Comparison of ENCODE assay signal across 8 cellular contexts in genomic region chr22:43953988-43954771, GRCh38. TPM values are rescaled to one million over a fixed set of nuclear protein-coding genes. Genes with fewer than 3 reads are reported as not detected.
DNase-seq lines count a peak whose midpoint lies in the region; ATAC-seq, FAIRE-seq and TF ChIP-seq lines count a peak whose summit lies in the region.

No MANE protein-coding gene starts in this region.

- H3K4me2 ChIP-seq in keratinocyte (ENCODE audit: control insufficient read depth, extremely low read depth, insufficient read depth, low read depth, low read length), result peak overlapping the region; percentile 85

- TF ChIP-seq CTCF in keratinocyte (optimal IDR thresholded peaks at IDR 0.05 in 1 of 3, IDR thresholded peaks at IDR 0.05 in 1 of 3, conservative IDR thresholded peaks at IDR 0.05 in 1 of 3; ENCODE audit: extremely low read depth in 1 of 3, insufficient read depth in 2 of 3, low read length in 3 of 3), result no peak
- no peak for TF ChIP-seq CTCF in type B pancreatic cell (conservative IDR thresholded peaks at IDR 0.05)
- TF ChIP-seq CTCF in mucosa of descending colon (IDR thresholded peaks at IDR 0.05), result no peak

- intact Hi-C loops in activated CD4-positive, alpha-beta memory T cell treated with anti-CD3 and anti-CD28 coated beads for 36 hours (cut with micrococcal nuclease), result no loop called here
- intact Hi-C loops in mucosa of descending colon (cut with DNase I, micrococcal nuclease), result no loop called here

- H3K9me3 Mint-ChIP-seq in activated naive CD4-positive, alpha-beta T cell treated with anti-CD3 and anti-CD28 coated beads, Interleukin-2, amount 50 U/mL, for 24 hours, result no peaks in the 10 kb centered on the region
- no peaks in the 10 kb centered on the region for H3K9me3 Mint-ChIP-seq in activated CD4-positive, alpha-beta memory T cell treated with anti-CD3 and anti-CD28 coated beads for 36 hours
- no peaks in the 10 kb centered on the region for H3K9me3 Mint-ChIP-seq in type B pancreatic cell

- H3K27me3 ChIP-seq in keratinocyte (ENCODE audit: control insufficient read depth, extremely low read depth, insufficient read depth, low read length), result no peaks in the 10 kb centered on the region

- dilution Hi-C loops in keratinocyte (cut with MboI; ENCODE audit: extremely low pct_ligation_motif_present, low sequenced_read_pairs), result no loop called here

- H3K4me3 Mint-ChIP-seq in activated naive CD4-positive, alpha-beta T cell treated with anti-CD3 and anti-CD28 coated beads, Interleukin-2, amount 50 U/mL, for 24 hours, result peak overlapping the region; percentile 94
- H3K4me3 Mint-ChIP-seq in activated CD4-positive, alpha-beta memory T cell treated with anti-CD3 and anti-CD28 coated beads for 36 hours, result peak overlapping the region; percentile 96
- peak overlapping the region; percentile 97 for H3K4me3 Mint-ChIP-seq in type B pancreatic cell

- peak overlapping the region; percentile 67 for H3K27ac ChIP-seq in keratinocyte (ENCODE audit: control insufficient read depth, insufficient read depth, low read length)

- H2AFZ ChIP-seq in keratinocyte (ENCODE audit: control insufficient read depth, low read length), result no peak overlapping the region

- H3K9ac ChIP-seq in keratinocyte (ENCODE audit: control insufficient read depth, extremely low read depth, insufficient read depth, low read length), result peak overlapping the region; percentile 82

- no peaks in the 10 kb centered on the region for H3K9me1 ChIP-seq in keratinocyte (ENCODE audit: control insufficient read depth, extremely low read depth, insufficient read depth, low read length)

- CTCF ChIA-PET in activated CD4-positive, alpha-beta memory T cell treated with anti-CD3 and anti-CD28 coated beads for 36 hours (lab: Charles Lee), result interaction anchor here (0.7 to 2.0 kb wide), 5 partner anchors 8 to 127 kb away, joined by 3 to 31 read pairs (median 3); no protein-coding TSS in a partner anchor

- no peaks in the 10 kb centered on the region for H3K9me3 ChIP-seq in keratinocyte (ENCODE audit: control insufficient read depth, low read depth, low read length)
- no peaks in the 10 kb centered on the region for H3K9me3 ChIP-seq in mucosa of descending colon

- no peak for FAIRE-seq in keratinocyte (lab: Jason Lieb, UNC)

- peaks cover 3% of the 10 kb centered on the region for H3K36me3 Mint-ChIP-seq in activated naive CD4-positive, alpha-beta T cell treated with anti-CD3 and anti-CD28 coated beads, Interleukin-2, amount 50 U/mL, for 24 hours
- peaks cover 7% of the 10 kb centered on the region for H3K36me3 Mint-ChIP-seq in activated CD4-positive, alpha-beta memory T cell treated with anti-CD3 and anti-CD28 coated beads for 36 hours
- H3K36me3 Mint-ChIP-seq in type B pancreatic cell, result peaks cover 3% of the 10 kb centered on the region

- no peaks in the 10 kb centered on the region for H3K27me3 Mint-ChIP-seq in activated naive CD4-positive, alpha-beta T cell treated with anti-CD3 and anti-CD28 coated beads, Interleukin-2, amount 50 U/mL, for 24 hours
- no peaks in the 10 kb centered on the region for H3K27me3 Mint-ChIP-seq in activated CD4-positive, alpha-beta memory T cell treated with anti-CD3 and anti-CD28 coated beads for 36 hours
- H3K27me3 Mint-ChIP-seq in type B pancreatic cell, result no peaks in the 10 kb centered on the region

- H3K4me3 ChIP-seq in keratinocyte (ENCODE audit: control insufficient read depth in 2 of 3, extremely low read depth in 1 of 3, insufficient read depth in 2 of 3, low read depth in 1 of 3, low read length in 3 of 3), result peak overlapping the region; percentile 70 to 94 (median 83)
- no peak overlapping the region for H3K4me3 ChIP-seq in mucosa of descending colon

- no peaks in the 10 kb centered on the region for H4K20me1 ChIP-seq in keratinocyte (ENCODE audit: control insufficient read depth, extremely low read depth, insufficient read depth, low read length)

- no peak for ATAC-seq in GM19351 (IDR thresholded peaks at IDR 0.05; ENCODE audit: unreplicated experiment)
- no peak for ATAC-seq in mucosa of descending colon

- H3K79me2 ChIP-seq in keratinocyte (ENCODE audit: control insufficient read depth, insufficient read depth, low read length), result peaks cover 34% of the 10 kb centered on the region

- POLR2A ChIA-PET in activated CD4-positive, alpha-beta memory T cell treated with anti-CD3 and anti-CD28 coated beads for 36 hours (lab: Charles Lee), result interaction anchor here (0.6 to 1.3 kb wide), 4 partner anchors 13 to 717 kb away, joined by 3 to 4 read pairs (median 3); partner anchors contain the start of gene EFCAB6

- H3K36me3 ChIP-seq in keratinocyte (ENCODE audit: control insufficient read depth in 2 of 2, extremely low read depth in 1 of 2, insufficient read depth in 2 of 2, low read length in 2 of 2) (peaks cover 0 to 2% of the 10 kb centered on the region in 2 experiments), mucosa of descending colon (ENCODE audit: low read depth) (no peaks in the 10 kb centered on the region)

- H3K4me1 ChIP-seq in keratinocyte (ENCODE audit: control insufficient read depth, extremely low read depth, insufficient read depth, low read length) (peaks cover 18% of the 10 kb centered on the region), mucosa of descending colon (ENCODE audit: low read depth) (peaks cover 19% of the 10 kb centered on the region)

- peak overlapping the region; percentile 92 for H3K27ac Mint-ChIP-seq in activated naive CD4-positive, alpha-beta T cell treated with anti-CD3 and anti-CD28 coated beads, Interleukin-2, amount 50 U/mL, for 24 hours
- H3K27ac Mint-ChIP-seq in activated CD4-positive, alpha-beta memory T cell treated with anti-CD3 and anti-CD28 coated beads for 36 hours, result peak overlapping the region; percentile 82
- peak overlapping the region; percentile 93 for H3K27ac Mint-ChIP-seq in type B pancreatic cell

- no peak for DNase-seq in activated naive CD4-positive, alpha-beta T cell treated with Interleukin-2 at 50 U/mL for 16 hours
- no peak for DNase-seq in activated CD4-positive, alpha-beta memory T cell treated with anti-CD3 and anti-CD28 coated beads for 36 hours
- DNase-seq in keratinocyte (ENCODE audit: low read depth, low spot score), result no peak
- DNase-seq in type B pancreatic cell (ENCODE audit: extremely low spot score, unreplicated experiment), result no peak
- no peak for DNase-seq in NCI-H1105 (lab: John Stamatoyannopoulos, UW)
- no peak for DNase-seq in mucosa of descending colon

- peaks cover 35% of the 10 kb centered on the region for H3K4me1 Mint-ChIP-seq in activated naive CD4-positive, alpha-beta T cell treated with anti-CD3 and anti-CD28 coated beads, Interleukin-2, amount 50 U/mL, for 24 hours
- peaks cover 29% of the 10 kb centered on the region for H3K4me1 Mint-ChIP-seq in activated CD4-positive, alpha-beta memory T cell treated with anti-CD3 and anti-CD28 coated beads for 36 hours (ENCODE audit: low read depth)
- peaks cover 30% of the 10 kb centered on the region for H3K4me1 Mint-ChIP-seq in type B pancreatic cell (ENCODE audit: unreplicated experiment)

RNA-seq across cellular contexts. Expression of gene SAMM50, which starts 1.1 kb away (rescaled TPM):
- total RNA-seq in activated CD4-positive, alpha-beta memory T cell treated with anti-CD3 and anti-CD28 coated beads for 36 hours, result 10 to 100 TPM; 41.9 to 42.9 TPM
- 44.0 to 54.6 TPM (median 50.0 TPM) in 3 replicates for polyA plus RNA-seq in keratinocyte
- 27.0 TPM for polyA plus RNA-seq in keratinocyte (2011; ENCODE audit: low read depth)
- 41.1 and 49.2 TPM in 2 replicates for polyA plus RNA-seq in keratinocyte (2011; cell fraction: cytosol; rRNA removed)
- polyA plus RNA-seq in keratinocyte (2011; cell fraction: nucleus; rRNA removed), result 38.4 and 42.4 TPM in 2 replicates
- 43.4 and 55.3 TPM in 2 replicates for polyA plus RNA-seq in keratinocyte (2012; ENCODE audit: low replicate concordance)
- 27.3 to 50.4 TPM (median 39.2 TPM) in 3 replicates for polyA minus RNA-seq in keratinocyte
- 31.7 TPM for polyA minus RNA-seq in keratinocyte (2011; cell fraction: cytosol; rRNA and poly(A)+ RNA removed)
- 11.1 and 23.3 TPM in 2 replicates for polyA minus RNA-seq in keratinocyte (2011; cell fraction: nucleus; rRNA and poly(A)+ RNA removed)
- total RNA-seq in type B pancreatic cell (ENCODE audit: low replicate concordance) (50.0 and 57.5 TPM in 2 replicates), mucosa of descending colon (10 to 100 TPM; 37.7 to 52.0 (median 48.0) TPM)

RNA-seq across cellular contexts. Expression of gene PNPLA3, which starts 30.6 kb away (rescaled TPM):
- total RNA-seq in activated CD4-positive, alpha-beta memory T cell treated with anti-CD3 and anti-CD28 coated beads for 36 hours, result under 1 TPM; 0.31 to 0.50 TPM
- 12.0 to 18.5 TPM (median 15.2 TPM) in 3 replicates for polyA plus RNA-seq in keratinocyte
- 5.0 TPM for polyA plus RNA-seq in keratinocyte (2011; ENCODE audit: low read depth)
- 7.6 and 10.3 TPM in 2 replicates for polyA plus RNA-seq in keratinocyte (2011; cell fraction: cytosol; rRNA removed)
- 52.2 and 69.8 TPM in 2 replicates for polyA plus RNA-seq in keratinocyte (2011; cell fraction: nucleus; rRNA removed)
- 8.5 and 9.4 TPM in 2 replicates for polyA plus RNA-seq in keratinocyte (2012; ENCODE audit: low replicate concordance)
- 17.5 to 38.8 TPM (median 18.0 TPM) in 3 replicates for polyA minus RNA-seq in keratinocyte
- polyA minus RNA-seq in keratinocyte (2011; cell fraction: cytosol; rRNA and poly(A)+ RNA removed), result 3.8 TPM
- 15.4 and 22.9 TPM in 2 replicates for polyA minus RNA-seq in keratinocyte (2011; cell fraction: nucleus; rRNA and poly(A)+ RNA removed)
- total RNA-seq in type B pancreatic cell (ENCODE audit: low replicate concordance) (3.8 and 5.9 TPM in 2 replicates), mucosa of descending colon (under 1 TPM; 0.16 to 0.23 (median 0.22) TPM)
